1 cellular context compared by ENCODE assay signal in genomic region chr4:91089194-91089593, GRCh38.
TF ChIP-seq lines count a peak whose summit lies in the region.

No MANE protein-coding gene starts in this region.

TF ChIP-seq in H1, 55 proteins besides CTCF, POLR2A, EP300 and RAD21:
- TF ChIP-seq JUND (IDR thresholded peaks at IDR 0.05; ENCODE audit: low read length) = no peak
- no peak for TF ChIP-seq SUZ12 (IDR thresholded peaks at IDR 0.05; ENCODE audit: low read length)
- no peak for TF ChIP-seq MAFK (IDR thresholded peaks at IDR 0.05; ENCODE audit: low read depth, low read length)
- TF ChIP-seq SIRT6 (IDR thresholded peaks at IDR 0.05; ENCODE audit: low read length) = no peak
- no peak for TF ChIP-seq TBP (IDR thresholded peaks at IDR 0.05; ENCODE audit: low read depth, low read length)
- no peak for TF ChIP-seq SP1 (IDR thresholded peaks at IDR 0.05; ENCODE audit: low read depth, low read length)
- TF ChIP-seq POLR2AphosphoS5 (IDR thresholded peaks at IDR 0.05; ENCODE audit: low read depth, low read length) = no peak
- TF ChIP-seq SIX5 (IDR thresholded peaks at IDR 0.05; ENCODE audit: low read depth, low read length) = no peak
- TF ChIP-seq CBX8 (IDR thresholded peaks at IDR 0.05; ENCODE audit: borderline replicate concordance, low read depth, low read length) = no peak
- no peak for TF ChIP-seq GTF2F1 (IDR thresholded peaks at IDR 0.05; ENCODE audit: borderline replicate concordance, low read depth, low read length)
- TF ChIP-seq ASH2L (IDR thresholded peaks at IDR 0.05; ENCODE audit: low read length) = no peak
- TF ChIP-seq PHF8 (conservative IDR thresholded peaks at IDR 0.05; ENCODE audit: low read depth, low read length) = no peak
- no peak for TF ChIP-seq SAP30 (IDR thresholded peaks at IDR 0.05; ENCODE audit: insufficient read depth, insufficient replicate concordance, low read length)
- no peak for TF ChIP-seq HDAC2 (IDR thresholded peaks at IDR 0.05; ENCODE audit: borderline replicate concordance in 1 of 2, low read depth in 2 of 2, low read length in 2 of 2)
- TF ChIP-seq, protein P1, sequence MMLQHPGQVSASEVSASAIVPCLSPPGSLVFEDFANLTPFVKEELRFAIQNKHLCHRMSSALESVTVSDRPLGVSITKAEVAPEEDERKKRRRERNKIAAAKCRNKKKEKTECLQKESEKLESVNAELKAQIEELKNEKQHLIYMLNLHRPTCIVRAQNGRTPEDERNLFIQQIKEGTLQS (IDR thresholded peaks at IDR 0.05; ENCODE audit: insufficient read depth, low read depth, low read length) = no peak
- no peak for TF ChIP-seq RBBP5 (IDR thresholded peaks at IDR 0.05; ENCODE audit: borderline replicate concordance, low read depth, low read length)
- no peak for TF ChIP-seq MAX (IDR thresholded peaks at IDR 0.05)
- no peak for TF ChIP-seq EZH2 (IDR thresholded peaks at IDR 0.05; ENCODE audit: low read depth, low read length, severe bottlenecking)
